8 cellular contexts compared by ENCODE assay signal in the genomic region with DNA sequence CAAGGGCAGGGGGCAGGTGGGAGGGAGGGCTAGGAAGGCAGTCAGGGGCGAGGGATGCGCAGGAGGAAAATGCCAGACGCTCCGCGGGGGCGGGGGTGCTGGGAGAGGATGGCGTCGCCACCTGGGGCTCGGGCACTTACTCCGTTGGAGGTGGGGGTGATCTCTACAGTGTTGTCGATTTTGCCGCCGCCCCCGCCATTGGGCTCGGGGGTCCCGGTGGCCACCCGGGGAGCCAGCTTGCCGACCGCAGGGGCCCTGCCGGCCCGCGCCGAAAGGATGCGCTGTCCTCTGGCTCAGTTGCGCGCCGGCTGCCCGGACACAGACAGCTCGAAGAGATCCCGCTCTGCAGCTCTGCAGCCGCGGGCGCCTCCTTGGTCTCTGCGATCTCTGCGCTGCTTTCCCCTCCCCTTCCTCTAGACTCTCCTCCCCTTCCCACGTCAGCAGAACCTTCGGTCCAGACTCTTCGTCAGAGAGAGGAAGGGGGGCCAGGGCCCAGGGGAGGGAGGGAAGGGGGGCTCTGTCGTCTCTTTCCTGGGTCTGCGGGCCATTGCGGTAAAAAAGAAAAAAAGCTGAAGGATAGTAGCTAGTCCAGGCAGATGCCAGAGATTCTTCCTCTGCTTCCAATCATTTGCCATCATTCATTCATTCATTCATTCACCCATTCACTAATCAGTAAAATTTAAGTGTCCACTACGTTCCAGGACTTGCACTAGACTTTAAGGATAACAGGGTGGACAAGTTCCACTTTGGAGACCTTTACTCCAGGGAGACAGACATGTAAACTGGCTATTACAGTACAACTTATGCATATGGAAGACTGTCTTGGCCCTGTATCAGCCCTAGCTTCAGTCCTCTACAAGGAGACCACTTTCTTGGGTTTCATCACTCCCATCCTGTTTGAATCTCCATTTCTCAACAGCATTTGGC. TPM values are rescaled to one million over a fixed set of nuclear protein-coding genes. Genes with fewer than 3 reads are reported as not detected.
DNase-seq lines count a peak whose midpoint lies in the region; ATAC-seq lines count a peak whose summit lies in the region.

TSS of gene SLC22A17 (minus strand) at position 382 of the 927 bp plus-strand sequence.

- ATAC-seq in left lobe of liver = peak; percentile 87
- no peak for ATAC-seq in HG02642 (IDR thresholded peaks at IDR 0.05; ENCODE audit: poor library complexity, unreplicated experiment)
- ATAC-seq in HG03439 (IDR thresholded peaks at IDR 0.05; ENCODE audit: unreplicated experiment) = no peak

- H3K27ac ChIP-seq in duodenal mucosa (ENCODE audit: low read depth, low read length) = no peak within 1 kb of the TSS

- H3K27me3 ChIP-seq in duodenal mucosa (ENCODE audit: control insufficient read depth in 1 of 2, insufficient read depth in 2 of 2, low read length in 2 of 2) = peaks cover 39 to 44% of the 10 kb centered on the region in 2 donors

- peak within 1 kb of the TSS; percentile 58 to 67 for H3K4me3 ChIP-seq in duodenal mucosa (ENCODE audit: low read depth in 1 of 2, low read length in 2 of 2)

- H3K9me3 ChIP-seq in duodenal mucosa (ENCODE audit: control insufficient read depth in 1 of 2, low read length in 2 of 2) = no peaks in the 10 kb centered on the region

- H3K36me3 ChIP-seq in duodenal mucosa (ENCODE audit: control insufficient read depth in 1 of 2, insufficient read depth in 2 of 2, low read length in 2 of 2) = no peaks in the 10 kb centered on the region

- H3K9ac ChIP-seq in duodenal mucosa (ENCODE audit: low read depth in 1 of 2, low read length in 2 of 2) = no peak within 1 kb of the TSS

- H3K4me1 ChIP-seq in duodenal mucosa (ENCODE audit: control insufficient read depth in 1 of 2, insufficient read depth in 2 of 2, low read length in 2 of 2) = peaks cover 0 to 9% of the 10 kb centered on the region in 2 donors

- DNase-seq in DMS114 treated with DMSO at 0.1 percent for 48 hours (lab: John Stamatoyannopoulos, UW; ENCODE audit: unreplicated experiment) (peak; percentile 81), NCI-H2107 (lab: John Stamatoyannopoulos, UW) (peak; percentile 62), left lobe of liver (ENCODE audit: low spot score) (no peak)
- peak; percentile 16 to 36 for DNase-seq in activated CD4-positive, alpha-beta T cell treated with anti-CD3 and anti-CD28 coated beads, Interleukin-2, amount 50 U/mL, for 24 hours (ENCODE audit: low read depth in 1 of 2, low spot score in 1 of 2)
- DNase-seq in stimulated activated CD4-positive, alpha-beta T cell treated with anti-CD3 and anti-CD28 coated beads, Interleukin-15, amount 100 ng/mL, for 48 hours (ENCODE audit: low read depth in 2 of 2) = peak; percentile 27 to 41

RNA-seq across cellular contexts. Expression of gene SLC22A17, which starts in this region (rescaled TPM):
- total RNA-seq in left lobe of liver = 3.6 TPM
